Comparison of ENCODE assay signal across 9 cellular contexts in genomic region chr2:61135510-61135909, GRCh38. TPM values are rescaled to one million over a fixed set of nuclear protein-coding genes. Genes with fewer than 3 reads are reported as not detected.
A peak's percentile ranks its signal among the peaks of the same experiment; 100 is the strongest.
DNase-seq lines count a peak whose midpoint lies in the region; ATAC-seq, FAIRE-seq and TF ChIP-seq lines count a peak whose summit lies in the region.
"Had no signal": no experiment of that assay in that cellular context is flagged by ENCODE, and none has a peak within 500 bp of the region (broad histone marks: within the 10 kb centered on the region; RNA-seq: fewer than 3 reads in every experiment).

No MANE protein-coding gene starts in this region.

- 27 to 41% (median 29%) methylated on average over 3 of the region's 3 CpGs for WGBS in psoas muscle, 3 donors

- no peak for TF ChIP-seq POLR2A in endothelial cell of umbilical vein (IDR thresholded peaks at IDR 0.05; ENCODE audit: low read depth, low read length)

- H3K27me3 ChIP-seq in endothelial cell of umbilical vein (ENCODE audit: control insufficient read depth in 2 of 2, insufficient read depth in 2 of 2, low read length in 2 of 2) (no peaks in the 10 kb centered on the region), psoas muscle (ENCODE audit: insufficient read depth in 3 of 3, low read length in 2 of 3) (no peaks in the 10 kb centered on the region)

- dilution Hi-C loops in endothelial cell of umbilical vein (cut with MboI; ENCODE audit: extremely low pct_ligation_motif_present, low sequenced_read_pairs), result no loop called here

- no peaks in the 10 kb centered on the region for H3K79me2 ChIP-seq in endothelial cell of umbilical vein (ENCODE audit: control insufficient read depth, insufficient read depth, low read length)

- H4K20me1 ChIP-seq in endothelial cell of umbilical vein (replicated peaks; ENCODE audit: control insufficient read depth, extremely low read depth, insufficient read depth, low read length), result no peaks in the 10 kb centered on the region

- no peaks in the 10 kb centered on the region for H3K9me1 ChIP-seq in endothelial cell of umbilical vein (replicated peaks; ENCODE audit: control insufficient read depth, extremely low read depth, insufficient read depth, low read length)

- intact Hi-C loops in endothelial cell of umbilical vein (cut with micrococcal nuclease) (loop anchor here (5.0 to 10.0 kb wide), 2 partner anchors 499 to 657 kb away; no protein-coding TSS in a partner anchor), psoas muscle (cut with DNase I) (no loop called here)

- no peaks in the 10 kb centered on the region for H3K9me3 ChIP-seq in endothelial cell of umbilical vein (replicated peaks; ENCODE audit: control insufficient read depth, insufficient read depth, low read length)
- H3K9me3 ChIP-seq in psoas muscle, result no peaks in the 10 kb centered on the region

- BruUV-seq in endothelial cell of umbilical vein (replicated peaks; lab: Mats Ljungman, UMichigan), result no TSS peak

- no peak overlapping the region for H2AFZ ChIP-seq in endothelial cell of umbilical vein (ENCODE audit: low read depth, low read length)

- DNase-seq in NCI-H2196 (lab: John Stamatoyannopoulos, UW; ENCODE audit: unreplicated experiment) (peak; percentile 2), NCI-H2196 treated with DMSO at 0.1 percent for 48 hours (lab: John Stamatoyannopoulos, UW; ENCODE audit: unreplicated experiment) (no peak), NCI-H69 (lab: John Stamatoyannopoulos, UW) (peak; percentile 2), endothelial cell of umbilical vein (ENCODE audit: low read depth, low spot score) (peak; percentile 58), psoas muscle (no peak), NCI-H2171 (lab: John Stamatoyannopoulos, UW) (no peak), GM20000 (ENCODE audit: low spot score) (no peak)
- DNase-seq: T-cell had no signal

- FAIRE-seq in endothelial cell of umbilical vein (lab: Jason Lieb, UNC), result peak; percentile 42

- H3K4me2 ChIP-seq in endothelial cell of umbilical vein (ENCODE audit: insufficient read depth, low read length), result no peak overlapping the region

- TF ChIP-seq CTCF in endothelial cell of umbilical vein (IDR thresholded peaks at IDR 0.05; ENCODE audit: extremely low read depth in 1 of 2, insufficient read depth in 1 of 2, low read depth in 1 of 2, low read length in 2 of 2) (peak; percentile 13 to 24), psoas muscle (IDR thresholded peaks at IDR 0.05) (peak; percentile 14), GM20000 (IDR thresholded peaks at IDR 0.05; ENCODE audit: extremely low read depth, missing control alignments) (no peak)

- H3K4me3 ChIP-seq in endothelial cell of umbilical vein (replicated peaks in 1 of 3; ENCODE audit: insufficient read depth in 1 of 3, low read depth in 1 of 3, low read length in 3 of 3) (no peak overlapping the region), psoas muscle (no peak overlapping the region)

- POLR2A ChIA-PET in endothelial cell of umbilical vein (lab: Charles Lee), result no interaction called here

- no peaks in the 10 kb centered on the region for H3K4me1 ChIP-seq in endothelial cell of umbilical vein (ENCODE audit: control insufficient read depth, extremely low read depth, insufficient read depth, low read length)
- no peaks in the 10 kb centered on the region for H3K4me1 ChIP-seq in psoas muscle

- CTCF ChIA-PET in endothelial cell of umbilical vein (lab: Charles Lee), result interaction anchor here (0.5 to 2.8 kb wide), 31 partner anchors 9 to 778 kb away, joined by 3 to 56 read pairs (median 4); partner anchors contain the start of gene XPO1

- no peaks in the 10 kb centered on the region for H3K36me3 ChIP-seq in endothelial cell of umbilical vein (ENCODE audit: control insufficient read depth in 2 of 2, extremely low read depth in 1 of 2, insufficient read depth in 2 of 2, low read length in 2 of 2)
- no peaks in the 10 kb centered on the region for H3K36me3 ChIP-seq in psoas muscle (ENCODE audit: insufficient read depth in 1 of 2, low read depth in 1 of 2)

- H3K9ac ChIP-seq in endothelial cell of umbilical vein (replicated peaks; ENCODE audit: extremely low read depth, insufficient read depth, low read length), result no peak overlapping the region

- peak in 1 of 4 donors; percentile 55 for ATAC-seq in psoas muscle
- no peak for ATAC-seq in GM19035 (IDR thresholded peaks at IDR 0.05; ENCODE audit: unreplicated experiment)

- H3K27ac ChIP-seq in endothelial cell of umbilical vein (ENCODE audit: insufficient read depth, low read depth, low read length), result no peak overlapping the region
- H3K27ac ChIP-seq in psoas muscle, result no peak overlapping the region

TF ChIP-seq in endothelial cell of umbilical vein, 7 proteins besides CTCF, POLR2A, EP300 and RAD21:
- no peak for TF ChIP-seq FOS (IDR thresholded peaks at IDR 0.05; ENCODE audit: borderline replicate concordance, insufficient read depth, low read length)
- TF ChIP-seq JUN (IDR thresholded peaks at IDR 0.05; ENCODE audit: borderline replicate concordance, insufficient read depth, insufficient read length, low read depth), result no peak

RNA-seq across cellular contexts. Expression of gene C2orf74, which starts 26.5 kb away (rescaled TPM):
- total RNA-seq in endothelial cell of umbilical vein (3.8 and 4.1 TPM in 2 replicates), psoas muscle (10 to 100 TPM in 3 of 4 donors, 1 to 10 TPM in 1; 7.1 to 16.6 (median 13.4) TPM)
- polyA plus RNA-seq in endothelial cell of umbilical vein (2.9 and 5.6 TPM in 2 replicates), psoas muscle (10 to 100 TPM; 11.0 to 13.8 (median 13.4) TPM)
- polyA plus RNA-seq in endothelial cell of umbilical vein (2011; cell fraction: cytosol; rRNA removed), result 11.8 and 14.1 TPM in 2 replicates
- 5.1 and 5.4 TPM in 2 replicates for polyA plus RNA-seq in endothelial cell of umbilical vein (2011; cell fraction: nucleus; rRNA removed)
- polyA plus RNA-seq in endothelial cell of umbilical vein (2012), result 9.9 and 11.3 TPM in 2 replicates
- 3.3 TPM in 1 of 2 replicates, not detected in the other for polyA minus RNA-seq in endothelial cell of umbilical vein
- polyA minus RNA-seq in endothelial cell of umbilical vein (2011; cell fraction: cytosol; rRNA and poly(A)+ RNA removed), result 1.8 TPM
- polyA minus RNA-seq in endothelial cell of umbilical vein (2011; cell fraction: nucleus; rRNA and poly(A)+ RNA removed), result 0.67 TPM in 1 of 2 replicates, not detected in the other

Comparison
In these comparisons a context has a peak if more than half of its experiments do, and no peak if none do; other contexts are left out.
1. DNase-seq: peak in NCI-H2196 (single experiment), NCI-H69 (single experiment) and endothelial cell of umbilical vein (single experiment); none in NCI-H2196 treated with DMSO at 0.1 percent for 48 hours (single experiment), psoas muscle (0 of 2), NCI-H2171 (single experiment) and GM20000 (single experiment).